7 cellular contexts compared by ENCODE assay signal in genomic region chr18:31424383-31424988, GRCh38. TPM values are rescaled to one million over a fixed set of nuclear protein-coding genes. Genes with fewer than 3 reads are reported as not detected.
DNase-seq lines count a peak whose midpoint lies in the region; ATAC-seq, FAIRE-seq and TF ChIP-seq lines count a peak whose summit lies in the region.

No MANE protein-coding gene starts in this region.

- intact Hi-C loops in K562 (cut with micrococcal nuclease) = loop anchor here (2.0 to 5.0 kb wide), 7 partner anchors 83 to 553 kb away; no protein-coding TSS in a partner anchor
- intact Hi-C loops in sigmoid colon (cut with DNase I) = no loop called here

- peak; percentile 82 to 89 for TF ChIP-seq RAD21 in K562 (CRISPR knock-in tag; conservative IDR thresholded peaks at IDR 0.05 in 1 of 2, IDR thresholded peaks at IDR 0.05 in 1 of 2)

- no peak overlapping the region for H3K4me2 ChIP-seq in K562 (ENCODE audit: insufficient read depth, low read length)

- no peaks in the 10 kb centered on the region for H3K9me1 ChIP-seq in K562 (ENCODE audit: control insufficient read depth, insufficient read depth, low read length)

- no peak overlapping the region for H2AFZ ChIP-seq in K562 (ENCODE audit: low read depth, low read length)

- no peaks in the 10 kb centered on the region for H3K9me3 ChIP-seq in K562 (replicated peaks; ENCODE audit: control insufficient read depth, insufficient read depth, low read depth, low read length)
- H3K9me3 ChIP-seq in sigmoid colon = no peaks in the 10 kb centered on the region

- WGBS in K562 (ENCODE audit: insufficient coverage, low coverage, missing lambda C conversion rate) = 0% methylated on average over 7 of the region's 7 CpGs
- 25 to 33% methylated on average over 7 of the region's 7 CpGs for WGBS in sigmoid colon, 2 donors

- H3K27ac Mint-ChIP-seq in nephron = no peak overlapping the region

- H3K4me3 Mint-ChIP-seq in nephron = no peak overlapping the region

- peaks cover 2% of the 10 kb centered on the region for H3K9me3 Mint-ChIP-seq in nephron

- peak; percentile 78 for FAIRE-seq in K562 (lab: Jason Lieb, UNC)

- ATAC-seq in GM21515 (IDR thresholded peaks at IDR 0.05; ENCODE audit: unreplicated experiment) = peak; percentile 84
- peak; percentile 92 for ATAC-seq in K562

- H3K36me3 Mint-ChIP-seq in nephron (ENCODE audit: low read depth) = no peaks in the 10 kb centered on the region

- TF ChIP-seq EP300 in K562 (IDR thresholded peaks at IDR 0.05; ENCODE audit: low read length) = no peak
- TF ChIP-seq EP300 in sigmoid colon (IDR thresholded peaks at IDR 0.05) = no peak

- in situ Hi-C loops in K562 (cut with MboI) = no loop called here

- peak; percentile 88 for TF ChIP-seq CTCF in GM12873 (IDR thresholded peaks at IDR 0.05; ENCODE audit: insufficient read depth, low read depth, low read length, missing control alignments)
- peak; percentile 76 for TF ChIP-seq CTCF in LNCAP (IDR thresholded peaks at IDR 0.05)
- TF ChIP-seq CTCF in K562 (IDR thresholded peaks at IDR 0.05 in 2 of 3, conservative IDR thresholded peaks at IDR 0.05 in 1 of 3; ENCODE audit: insufficient read depth in 2 of 3, low read depth in 1 of 3, low read length in 3 of 3) = peak; percentile 81 to 91 (median 86)
- peak; percentile 26 to 51 (median 42) for TF ChIP-seq CTCF in nephron (IDR thresholded peaks at IDR 0.05; ENCODE audit: unreplicated experiment in 3 of 3)
- peak in 2 of 4 experiments; percentile 10 to 35 for TF ChIP-seq CTCF in sigmoid colon (IDR thresholded peaks at IDR 0.05)

- no peak overlapping the region for H3K27ac ChIP-seq in K562 (ENCODE audit: extremely low read depth, low read depth, low read length)
- no peak overlapping the region for H3K27ac ChIP-seq in sigmoid colon

- POLR2A ChIA-PET in K562 (lab: Yijun Ruan, JAX) = no interaction called here

- H3K27me3 ChIP-seq in K562 (ENCODE audit: control insufficient read depth in 2 of 2, insufficient read depth in 2 of 2, low read length in 2 of 2) (no peaks in the 10 kb centered on the region), sigmoid colon (no peaks in the 10 kb centered on the region)

- no peak overlapping the region for H3K9ac ChIP-seq in K562 (ENCODE audit: insufficient read depth in 1 of 2, low read depth in 2 of 2, low read length in 2 of 2)

- peak; percentile 23 to 69 (median 34) for DNase-seq in K562 (ENCODE audit: extremely low read depth in 1 of 4, low spot score in 3 of 4)
- DNase-seq in sigmoid colon = no peak
- no peak for DNase-seq in hippocampal formation (lab: John Stamatoyannopoulos, UW)

- H3K4me1 Mint-ChIP-seq in nephron = no peaks in the 10 kb centered on the region

- H3K27me3 Mint-ChIP-seq in nephron (ENCODE audit: low read depth) = no peaks in the 10 kb centered on the region

- H3K79me2 ChIP-seq in K562 (ENCODE audit: control insufficient read depth, insufficient read depth, low read length) = no peaks in the 10 kb centered on the region

- H3K4me1 ChIP-seq in K562 (replicated peaks in 1 of 2; ENCODE audit: control insufficient read depth in 2 of 2, insufficient read depth in 2 of 2, low read length in 2 of 2) (0 out of 5 replicates have a peak, but pooled peaks cover 0 to 5% of the 10 kb centered on the region in 2 experiments), sigmoid colon (no peaks in the 10 kb centered on the region)

- no peaks in the 10 kb centered on the region for H4K20me1 ChIP-seq in K562 (replicated peaks; ENCODE audit: control insufficient read depth, insufficient read depth, low read length)

- no peak overlapping the region for H3K4me3 ChIP-seq in K562
- no peak overlapping the region for H3K4me3 ChIP-seq in sigmoid colon

- no TSS peak for BruUV-seq in K562 (replicated peaks; lab: Mats Ljungman, UMichigan)

- CTCF ChIA-PET in K562 (lab: Yijun Ruan, JAX; ENCODE audit: low intra/inter-chr PET ratio) = interaction anchor here (0.7 to 1.7 kb wide), 3 partner anchors 131 to 438 kb away, joined by 3 to 6 read pairs (median 3); no protein-coding TSS in a partner anchor

- TF ChIP-seq POLR2A in K562 (conservative IDR thresholded peaks at IDR 0.05) = no peak
- TF ChIP-seq POLR2A in sigmoid colon (IDR thresholded peaks at IDR 0.05) = no peak

- H3K36me3 ChIP-seq in K562 (ENCODE audit: control insufficient read depth, insufficient read depth, low read length) (no peaks in the 10 kb centered on the region), sigmoid colon (no peaks in the 10 kb centered on the region)

TF ChIP-seq in K562, 482 proteins besides CTCF, POLR2A, EP300 and RAD21 (continues in another document):
- TF ChIP-seq C11orf30 (IDR thresholded peaks at IDR 0.05; ENCODE audit: low read depth) (peak; percentile 70), MAFF (IDR thresholded peaks at IDR 0.05; ENCODE audit: low read length) (peak; percentile 24; the same call in 1 of the 2 replicates), ZNF384 (IDR thresholded peaks at IDR 0.05; ENCODE audit: low read depth, low read length) (0 out of 2 replicates have a peak, but pooled peaks have one; percentile 38), JUND (IDR thresholded peaks at IDR 0.05; ENCODE audit: borderline replicate concordance, low read depth, low read length) (peak; percentile 30; the same call in 1 of the 2 replicates), JUND (tag; IDR thresholded peaks at IDR 0.05; ENCODE audit: borderline replicate concordance, low read depth, low read length) (no peak), STAG1 (CRISPR knock-in tag; IDR thresholded peaks at IDR 0.05; ENCODE audit: borderline replicate concordance) (peak; percentile 20; the same call in 1 of the 2 replicates), ZBTB1 (CRISPR knock-in tag; IDR thresholded peaks at IDR 0.05; ENCODE audit: borderline replicate concordance, low read depth) (no peak), KLF13 (tag; IDR thresholded peaks at IDR 0.05; ENCODE audit: borderline replicate concordance, low read depth) (no peak), ZNF316 (IDR thresholded peaks at IDR 0.05) (peak; percentile 87), CXXC5 (CRISPR knock-in tag; IDR thresholded peaks at IDR 0.05) (no peak), IFI16 (CRISPR knock-in tag; IDR thresholded peaks at IDR 0.05) (no peak), MAFG (tag; conservative IDR thresholded peaks at IDR 0.05) (peak; percentile 58), SAP30 (IDR thresholded peaks at IDR 0.05; ENCODE audit: borderline replicate concordance, insufficient read depth, low read depth, low read length, poor library complexity, severe bottlenecking) (no peak)
- TF ChIP-seq, protein P1, sequence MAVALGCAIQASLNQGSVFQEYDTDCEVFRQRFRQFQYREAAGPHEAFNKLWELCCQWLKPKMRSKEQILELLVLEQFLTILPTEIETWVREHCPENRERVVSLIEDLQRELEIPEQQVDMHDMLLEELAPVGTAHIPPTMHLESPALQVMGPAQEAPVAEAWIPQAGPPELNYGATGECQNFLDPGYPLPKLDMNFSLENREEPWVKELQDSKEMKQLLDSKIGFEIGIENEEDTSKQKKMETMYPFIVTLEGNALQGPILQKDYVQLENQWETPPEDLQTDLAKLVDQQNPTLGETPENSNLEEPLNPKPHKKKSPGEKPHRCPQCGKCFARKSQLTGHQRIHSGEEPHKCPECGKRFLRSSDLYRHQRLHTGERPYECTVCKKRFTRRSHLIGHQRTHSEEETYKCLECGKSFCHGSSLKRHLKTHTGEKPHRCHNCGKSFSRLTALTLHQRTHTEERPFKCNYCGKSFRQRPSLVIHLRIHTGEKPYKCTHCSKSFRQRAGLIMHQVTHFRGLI (CRISPR knock-in tag; IDR thresholded peaks at IDR 0.05) = no peak

RNA-seq across cellular contexts. Expression of gene DSG3, which starts 23.1 kb away (rescaled TPM):
- total RNA-seq in K562 (2011; cell fraction: chromatin; rRNA removed; ENCODE audit: low replicate concordance) = 0.18 TPM in 1 of 2 replicates, not detected in the other
- under 0.01 TPM in 1 of 2 replicates, not detected in the other for total RNA-seq in K562 (2011; cell fraction: nucleolus; rRNA removed)
- total RNA-seq in K562 (2011; cell fraction: nucleoplasm; rRNA removed) = 0.07 TPM in 1 of 2 replicates, not detected in the other
- 0.05 and 0.08 TPM in 2 replicates for total RNA-seq in K562 (2014; rRNA removed)
- 0.11 and 0.13 TPM in 2 replicates for total RNA-seq in K562 (2014; rRNA removed; fragmentation: Illumina TruSeq; extraction: Trizol)
- total RNA-seq in K562 (2015; rRNA removed; fragmentation: Illumina TruSeq; extraction: Trizol) = 0.15 and 0.18 TPM in 2 replicates
- total RNA-seq in K562 (2021) = 0.07 and 0.18 TPM in 2 replicates
- 0.01 and 0.06 TPM in 2 replicates for polyA plus RNA-seq in K562 (2011; rRNA removed)
- polyA plus RNA-seq in K562 (2011; cell fraction: cytosol; rRNA removed) = 0.01 TPM in 1 of 2 replicates, not detected in the other
- not detected in 2 replicates for polyA plus RNA-seq in K562 (2011; cell fraction: nucleus; rRNA removed)
- polyA plus RNA-seq in K562 (2012) = 0.13 and 0.24 TPM in 2 replicates
- 0.07 and 0.08 TPM in 2 replicates for polyA plus RNA-seq in K562 (2014; fragmentation: Illumina TruSeq; extraction: Trizol)
- under 1 TPM in 1 of 2 experiments, not detected in 1; 0.06 TPM for polyA plus RNA-seq in K562 (2014; fragmentation: Nextera tagmentation; extraction: Ambion mirVana)
- 0.04 TPM in 2 replicates for polyA plus RNA-seq in K562 (2014; rRNA removed)
- polyA minus RNA-seq in K562 (2011; rRNA and poly(A)+ RNA removed) = 0.03 and 0.04 TPM in 2 replicates
- not detected in 2 replicates for polyA minus RNA-seq in K562 (2011; cell fraction: cytosol; rRNA and poly(A)+ RNA removed)
- polyA minus RNA-seq in K562 (2011; cell fraction: nucleus; rRNA and poly(A)+ RNA removed) = under 0.01 TPM in 1 of 2 replicates, not detected in the other
- not detected for total RNA-seq in sigmoid colon
- polyA plus RNA-seq in sigmoid colon = 1 to 10 TPM in 1 of 3 donors, under 1 TPM in 1, not detected in 1; under 0.01 to 1.1 TPM

RNA-seq across cellular contexts. Expression of gene DSG4, which starts 47.9 kb away (rescaled TPM):
- total RNA-seq in K562 (2011; cell fraction: chromatin; rRNA removed; ENCODE audit: low replicate concordance) = not detected in 2 replicates
- total RNA-seq in K562 (2011; cell fraction: nucleolus; rRNA removed) = not detected in 2 replicates
- total RNA-seq in K562 (2011; cell fraction: nucleoplasm; rRNA removed) = not detected in 2 replicates
- total RNA-seq in K562 (2014; rRNA removed) (not detected in 2 replicates), K562 (2014; rRNA removed; fragmentation: Illumina TruSeq; extraction: Trizol) (not detected in 2 replicates), K562 (2015; rRNA removed; fragmentation: Illumina TruSeq; extraction: Trizol) (not detected in 2 replicates), K562 (2021) (not detected in 2 replicates), sigmoid colon (not detected)
- polyA plus RNA-seq in K562 (2011; rRNA removed) (not detected in 2 replicates), K562 (2014; fragmentation: Illumina TruSeq; extraction: Trizol) (not detected in 2 replicates), K562 (2014; fragmentation: Nextera tagmentation; extraction: Ambion mirVana) (not detected), K562 (2014; rRNA removed) (not detected in 2 replicates), sigmoid colon (under 1 TPM in 1 of 3 donors, not detected in 2; 0.09 TPM)
- not detected in 2 replicates for polyA plus RNA-seq in K562 (2011; cell fraction: cytosol; rRNA removed)
- not detected in 2 replicates for polyA plus RNA-seq in K562 (2011; cell fraction: nucleus; rRNA removed)
- not detected in 2 replicates for polyA plus RNA-seq in K562 (2012)
- not detected in 2 replicates for polyA minus RNA-seq in K562 (2011; rRNA and poly(A)+ RNA removed)
- polyA minus RNA-seq in K562 (2011; cell fraction: cytosol; rRNA and poly(A)+ RNA removed) = not detected in 2 replicates
- polyA minus RNA-seq in K562 (2011; cell fraction: nucleus; rRNA and poly(A)+ RNA removed) = not detected in 2 replicates

Comparison
In these comparisons a context has a peak if more than half of its experiments do, and no peak if none do; other contexts are left out.
1. DNase-seq: peak in K562 (4 of 4); none in sigmoid colon (single experiment) and hippocampal formation (0 of 2).